ENCODE assay signal across 1 cellular context in genomic region chr9:134360180-134360759, GRCh38.
TF ChIP-seq lines count a peak whose summit lies in the region.

No MANE protein-coding gene starts in this region.

TF ChIP-seq in HepG2, 621 proteins besides CTCF, POLR2A, EP300 and RAD21:
- TF ChIP-seq SSRP1 (CRISPR knock-in tag; IDR thresholded peaks at IDR 0.05), result no peak
- no peak for TF ChIP-seq KMT2B (CRISPR knock-in tag; IDR thresholded peaks at IDR 0.05)
- TF ChIP-seq AGO2 (optimal IDR thresholded peaks at IDR 0.05; ENCODE audit: low read depth, low read length), result peak; percentile 15
- 0 out of 2 replicates have a peak, but pooled peaks have one; percentile 22 for TF ChIP-seq HNRNPL (IDR thresholded peaks at IDR 0.05; ENCODE audit: low read depth, low read length)
